In genomic region chr1:236605030-236605806, GRCh38 we compare ENCODE assay signal across 8 cellular contexts. TPM values are rescaled to one million over a fixed set of nuclear protein-coding genes. Genes with fewer than 3 reads are reported as not detected.
DNase-seq lines count a peak whose midpoint lies in the region; ATAC-seq and FAIRE-seq lines count a peak whose summit lies in the region.

No MANE protein-coding gene starts in this region.

- peak overlapping the region; percentile 95 for H3K4me3 Mint-ChIP-seq in activated T-helper 17 cell treated with anti-CD3 and anti-CD28 coated beads, Interleukin-2, amount 50 U/mL, for 72 hours

- DNase-seq in DMS 273 (lab: John Stamatoyannopoulos, UW; ENCODE audit: unreplicated experiment) (peak; percentile 6), DMS 273 treated with DMSO at 0.1 percent for 48 hours (lab: John Stamatoyannopoulos, UW) (no peak), RCC 7860 (ENCODE audit: low spot score) (no peak), NOMO-1 treated with DMSO at 0.1 percent for 48 hours (lab: John Stamatoyannopoulos, UW; ENCODE audit: unreplicated experiment) (no peak)
- DNase-seq in activated CD8-positive, alpha-beta memory T cell treated with anti-CD3 and anti-CD28 coated beads for 24 hours, result no peak

- H3K27me3 Mint-ChIP-seq in activated T-helper 17 cell treated with anti-CD3 and anti-CD28 coated beads, Interleukin-2, amount 50 U/mL, for 72 hours, result peaks cover 12% of the 10 kb centered on the region

- peak overlapping the region; percentile 90 for H3K27ac Mint-ChIP-seq in activated T-helper 17 cell treated with anti-CD3 and anti-CD28 coated beads, Interleukin-2, amount 50 U/mL, for 72 hours

- no peak for ATAC-seq in activated T-helper 17 cell treated with anti-CD3 and anti-CD28 coated beads, Interleukin-2, amount 50 U/mL, for 72 hours (replicated peaks)

- H3K27me3 ChIP-seq in stomach smooth muscle (ENCODE audit: control insufficient read depth in 1 of 2, insufficient read depth in 2 of 2, low read length in 2 of 2), result no peaks in the 10 kb centered on the region

- H3K4me1 ChIP-seq in stomach smooth muscle (ENCODE audit: control insufficient read depth, insufficient read depth, low read length), result peaks cover 13% of the 10 kb centered on the region

- H3K36me3 Mint-ChIP-seq in activated T-helper 17 cell treated with anti-CD3 and anti-CD28 coated beads, Interleukin-2, amount 50 U/mL, for 72 hours (ENCODE audit: low read depth), result peaks cover 48% of the 10 kb centered on the region

- H3K4me3 ChIP-seq in iPS-18c (ENCODE audit: insufficient read depth, low read depth, low read length) (peak overlapping the region; percentile 57), stomach smooth muscle (ENCODE audit: low read length in 2 of 2) (peak overlapping the region; percentile 97 to 98)

- no peaks in the 10 kb centered on the region for H3K9me3 Mint-ChIP-seq in activated T-helper 17 cell treated with anti-CD3 and anti-CD28 coated beads, Interleukin-2, amount 50 U/mL, for 72 hours

- H3K9me3 ChIP-seq in iPS-18c (ENCODE audit: control insufficient read depth, insufficient read depth, low read length) (no peaks in the 10 kb centered on the region), stomach smooth muscle (ENCODE audit: control insufficient read depth in 2 of 2, low read length in 2 of 2) (no peaks in the 10 kb centered on the region)

- peaks cover 6% of the 10 kb centered on the region for H3K4me1 Mint-ChIP-seq in activated T-helper 17 cell treated with anti-CD3 and anti-CD28 coated beads, Interleukin-2, amount 50 U/mL, for 72 hours

- H3K27ac ChIP-seq in stomach smooth muscle (ENCODE audit: low read length), result peak overlapping the region; percentile 83

- peak overlapping the region; percentile 75 to 90 for H3K9ac ChIP-seq in stomach smooth muscle (ENCODE audit: low read length in 2 of 2)

- no peak for FAIRE-seq in RCC 7860 (lab: Jason Lieb, UNC)

- H3K36me3 ChIP-seq in stomach smooth muscle (ENCODE audit: control insufficient read depth in 2 of 2, insufficient read depth in 2 of 2, low read length in 2 of 2), result peaks cover 2 to 6% of the 10 kb centered on the region in 2 donors

RNA-seq across cellular contexts. Expression of gene HEATR1, which starts 0.9 kb away (rescaled TPM):
- 10 to 100 TPM; 37.8 to 85.9 TPM for total RNA-seq in activated T-helper 17 cell treated with anti-CD3 and anti-CD28 coated beads, Interleukin-2, amount 50 U/mL, for 72 hours
